ENCODE assay signal across 8 cellular contexts in genomic region chr22:20571531-20572007, GRCh38.
DNase-seq lines count a peak whose midpoint lies in the region; ATAC-seq and TF ChIP-seq lines count a peak whose summit lies in the region.

No MANE protein-coding gene starts in this region.

- no peak overlapping the region for H3K23ac ChIP-seq in neuronal stem cell (ENCODE audit: low read depth, low read length, poor library complexity)

- peak; percentile 72 for DNase-seq in GM20000 (ENCODE audit: low spot score)
- DNase-seq in activated CD4-positive, alpha-beta T cell treated with anti-CD3 and anti-CD28 coated beads for 1 hour, result peak; percentile 49
- DNase-seq in effector CD8-positive, alpha-beta T cell (lab: John Stamatoyannopoulos, UW), result peak; percentile 52
- DNase-seq in neuronal stem cell (ENCODE audit: low spot score), result peak; percentile 38
- no peak for DNase-seq in G401 (ENCODE audit: low spot score)
- DNase-seq in hippocampal formation (lab: John Stamatoyannopoulos, UW), result no peak

- H3K27ac ChIP-seq in 22Rv1 (no peak overlapping the region), neuronal stem cell (replicated peaks; ENCODE audit: low read length) (no peak overlapping the region)

- H4K91ac ChIP-seq in neuronal stem cell (ENCODE audit: low read depth, low read length, poor library complexity), result no peak overlapping the region

- TF ChIP-seq CTCF in 22Rv1 (IDR thresholded peaks at IDR 0.05) (peak; percentile 93), GM20000 (IDR thresholded peaks at IDR 0.05; ENCODE audit: extremely low read depth, missing control alignments) (peak; percentile 84)

- no peaks in the 10 kb centered on the region for H3K27me3 ChIP-seq in neuronal stem cell (ENCODE audit: control insufficient read depth in 3 of 3, insufficient read depth in 3 of 3, low read depth in 1 of 3, low read length in 3 of 3)

- no peaks in the 10 kb centered on the region for H3K9me3 ChIP-seq in neuronal stem cell (replicated peaks in 1 of 2; ENCODE audit: control insufficient read depth in 2 of 2, insufficient read depth in 1 of 2, low read depth in 1 of 2, low read length in 2 of 2)

- no peak overlapping the region for H3K14ac ChIP-seq in neuronal stem cell (ENCODE audit: low read length)

- no peak overlapping the region for H4K8ac ChIP-seq in neuronal stem cell (ENCODE audit: low read depth, low read length)

- H3K9ac ChIP-seq in neuronal stem cell (ENCODE audit: low read depth, low read length, poor library complexity), result no peak overlapping the region

- H3K18ac ChIP-seq in neuronal stem cell (ENCODE audit: low read length), result no peak overlapping the region

- H2AK5ac ChIP-seq in neuronal stem cell (ENCODE audit: low read depth, low read length), result no peak overlapping the region

- H3K79me1 ChIP-seq in neuronal stem cell (ENCODE audit: low read depth, low read length), result peaks cover 4% of the 10 kb centered on the region

- peaks cover 58 to 92% of the 10 kb centered on the region in 2 donors for H3K36me3 ChIP-seq in neuronal stem cell (replicated peaks in 1 of 2; ENCODE audit: control insufficient read depth in 2 of 2, insufficient read depth in 2 of 2, low read length in 2 of 2)

- no peak overlapping the region for H3K4me2 ChIP-seq in neuronal stem cell (ENCODE audit: insufficient read depth, low read length, poor library complexity, severe bottlenecking)

- no peak overlapping the region for H2AFZ ChIP-seq in neuronal stem cell (ENCODE audit: low read length)

- H3K4ac ChIP-seq in neuronal stem cell (ENCODE audit: low read length), result no peak overlapping the region

- no peak overlapping the region for H2BK5ac ChIP-seq in neuronal stem cell (ENCODE audit: low read length)

- no peak overlapping the region for H2BK120ac ChIP-seq in neuronal stem cell (ENCODE audit: low read depth, low read length)

- in situ Hi-C loops in G401 (cut with HindIII; ENCODE audit: low sequenced_read_pairs), result no loop called here

- H2BK12ac ChIP-seq in neuronal stem cell (ENCODE audit: low read length), result no peak overlapping the region

- H2BK15ac ChIP-seq in neuronal stem cell (ENCODE audit: low read length), result no peak overlapping the region

- no CpG with 5 or more reads among the region's 4 CpGs for WGBS in neuronal stem cell (ENCODE audit: extremely low coverage in 2 of 2, insufficient read length in 2 of 2, insufficient replicate concordance in 1 of 2), 2 donors

- H3K4me1 ChIP-seq in neuronal stem cell (ENCODE audit: control insufficient read depth in 2 of 2, insufficient read depth in 1 of 2, low read depth in 1 of 2, low read length in 2 of 2), result no peaks in the 10 kb centered on the region

- no peak for ATAC-seq in HG03469 (IDR thresholded peaks at IDR 0.05; ENCODE audit: unreplicated experiment)

- H3K4me3 ChIP-seq in neuronal stem cell (ENCODE audit: low read length in 2 of 2), result no peak overlapping the region

Comparison
In these comparisons a context has a peak if more than half of its experiments do, and no peak if none do; other contexts are left out.
1. DNase-seq: peak in GM20000 (single experiment), activated CD4-positive, alpha-beta T cell treated with anti-CD3 and anti-CD28 coated beads for 1 hour (single experiment), effector CD8-positive, alpha-beta T cell (single experiment) and neuronal stem cell (single experiment); none in G401 (single experiment) and hippocampal formation (0 of 2).